In the genomic region with DNA sequence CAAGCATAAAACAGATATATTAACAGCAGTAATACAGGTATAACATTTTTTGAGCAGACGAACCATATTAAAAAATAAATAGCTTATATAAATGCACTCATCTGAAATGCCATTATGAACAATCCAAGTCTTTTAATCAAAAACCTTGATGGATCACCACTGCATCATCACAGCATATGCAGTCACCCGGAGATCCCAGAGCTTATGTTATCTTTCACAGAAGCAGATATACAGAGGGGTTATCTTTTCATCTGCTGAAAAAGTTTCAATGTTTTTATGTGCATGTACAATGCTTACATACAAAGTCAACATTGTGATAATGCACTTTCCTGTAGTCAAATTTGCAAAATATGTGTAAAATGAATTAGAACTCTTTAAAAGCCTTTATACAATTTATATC, we compare ENCODE assay signal across 34 cellular contexts.
"Had no signal": no experiment of that assay in that cellular context is flagged by ENCODE, and none has a peak within 500 bp of the region (broad histone marks: within the 10 kb centered on the region; RNA-seq: fewer than 3 reads in every experiment).

No MANE protein-coding gene starts in this region.

- H3K27me3 ChIP-seq: MG63 had no signal

- H3K4me3 ChIP-seq: MG63 had no signal

- H3K36me3 ChIP-seq: MG63 had no signal

- H3K9me3 ChIP-seq: MG63 had no signal

- DNase-seq: Karpas-422, Kasumi-1, MG63, MM.1S, MV-4-11, NCI-H1048, NCI-H1092, NCI-H1092 treated with DMSO at 0.1 percent for 48 hours, NCI-H1105, NCI-H1105 treated with DMSO at 0.1 percent for 48 hours, NCI-H1417, NCI-H1417 treated with DMSO at 0.1 percent for 48 hours, NCI-H1436, NCI-H1436 treated with DMSO at 0.1 percent for 48 hours, NCI-H146, NCI-H1694, NCI-H1694 treated with DMSO at 0.1 percent for 48 hours, NCI-H187, NCI-H187 treated with DMSO at 0.1 percent for 48 hours, NCI-H1930, NCI-H2029, NCI-H2029 treated with DMSO at 0.1 percent for 48 hours, NCI-H2081, NCI-H2081 treated with DMSO at 0.1 percent for 48 hours, NCI-H2107, NCI-H2171, NCI-H2171 treated with DMSO at 0.1 percent for 48 hours, NCI-H2227 treated with DMSO at 0.1 percent for 48 hours, NCI-H226, NCI-H345, NCI-H446, NCI-H446 treated with DMSO at 0.1 percent for 48 hours, NCI-H510A, NCI-H510A treated with DMSO at 0.1 percent for 48 hours had no signal
